21 cellular contexts compared by ENCODE assay signal in genomic region chr19:1308718-1309117, GRCh38. TPM values are rescaled to one million over a fixed set of nuclear protein-coding genes. Genes with fewer than 3 reads are reported as not detected.
"Had no signal": no experiment of that assay in that cellular context is flagged by ENCODE, and none has a peak within 500 bp of the region (broad histone marks: within the 10 kb centered on the region; RNA-seq: fewer than 3 reads in every experiment).

No MANE protein-coding gene starts in this region.

- H3K4me3 ChIP-seq: gastrocnemius medialis, lower lobe of right lung, prostate gland, right atrium auricular region, sigmoid colon, stomach, thyroid gland, vagina had no signal

- H3K27me3 ChIP-seq: right atrium auricular region, thyroid gland, vagina had no signal

- H3K9me3 ChIP-seq: gastrocnemius medialis, lower lobe of right lung, prostate gland, right atrium auricular region, sigmoid colon, stomach, thyroid gland, vagina had no signal

- H3K36me3 ChIP-seq: gastrocnemius medialis, lower lobe of right lung, prostate gland, right atrium auricular region, sigmoid colon, stomach, thyroid gland, vagina had no signal

- H3K4me1 ChIP-seq: gastrocnemius medialis, lower lobe of right lung, right atrium auricular region, sigmoid colon, vagina had no signal

- DNase-seq: effector CD8-positive, alpha-beta T cell; endodermal cell; foreskin fibroblast; gastrocnemius medialis; head of caudate nucleus; left ventricle myocardium superior; lower lobe of right lung; natural killer cell; sigmoid colon; stimulated activated CD4-positive, alpha-beta T cell treated with anti-CD3 and anti-CD28 coated beads, Interleukin-2, amount 100 ng/mL, for 24 hours; stimulated activated CD4-positive, alpha-beta T cell treated with anti-CD3 and anti-CD28 coated beads, Interleukin-4, amount 100 ng/mL, for 24 hours; stimulated activated naive CD4-positive, alpha-beta T cell treated with Interleukin-2 at 50 U/mL for 16 hours; stomach; thyroid gland had no signal

- H3K27ac ChIP-seq: epithelial cell of prostate, gastrocnemius medialis, lower lobe of right lung, prostate gland, right atrium auricular region, sigmoid colon, stomach, thyroid gland, vagina had no signal

- ATAC-seq: esophagus mucosa; gastrocnemius medialis; left ventricle myocardium superior; lower lobe of right lung; natural killer cell; stimulated activated effector memory CD8-positive, alpha-beta T cell treated with anti-CD3 and anti-CD28 coated beads, Interleukin-12 subunit alpha, Interleukin-12 subunit beta, amount 100 ng/mL, for 72 hours had no signal

RNA-seq across cellular contexts. Expression of gene EFNA2, which starts 23.0 kb away (rescaled TPM):
- polyA plus RNA-seq: keratinocyte had no signal
